Comparison of ENCODE assay signal across 13 cellular contexts in genomic region chrX:63475200-63475599, GRCh38.
DNase-seq lines count a peak whose midpoint lies in the region; FAIRE-seq and TF ChIP-seq lines count a peak whose summit lies in the region.
"Had no signal": no experiment of that assay in that cellular context is flagged by ENCODE, and none has a peak within 500 bp of the region (broad histone marks: within the 10 kb centered on the region; RNA-seq: fewer than 3 reads in every experiment).

No MANE protein-coding gene starts in this region.

- in situ Hi-C loops in GM13976 (cut with MboI; ENCODE audit: low sequenced_read_pairs, unreplicated experiment): no loop called here

- TF ChIP-seq CTCF in GM13976 (IDR thresholded peaks at IDR 0.05; ENCODE audit: borderline replicate concordance, control extremely low read depth, extremely low read depth, insufficient read depth, missing control alignments): no peak

- DNase-seq in GM19239 (ENCODE audit: insufficient read length, low spot score) (no peak), LHCN-M2 (ENCODE audit: low read depth) (peak; percentile 9), amniotic epithelial cell (ENCODE audit: low read depth) (peak; percentile 4), left kidney (ENCODE audit: low read depth, low spot score) (peak; percentile 0), cardiac septum (ENCODE audit: low spot score) (no peak), inferior parietal cortex (ENCODE audit: extremely low spot score) (no peak), GM13976 (ENCODE audit: low spot score) (no peak)
- DNase-seq: CD4-positive, alpha-beta T cell; H7; NCI-H1048; NCI-H187; NCI-H510A treated with DMSO at 0.1 percent for 48 hours; SIG-M5 had no signal

- intact Hi-C loops in cardiac septum (cut with DNase I): no loop called here

- FAIRE-seq in GM19239 (lab: Jason Lieb, UNC): peak; percentile 28

Comparison
In these comparisons a context has a peak if more than half of its experiments do, and no peak if none do; other contexts are left out.
1. DNase-seq: peak in LHCN-M2 (single experiment), amniotic epithelial cell (single experiment) and left kidney (single experiment); none in GM19239 (single experiment), cardiac septum (single experiment), inferior parietal cortex (single experiment) and GM13976 (single experiment).